1 cellular context compared by ENCODE assay signal in the genomic region with DNA sequence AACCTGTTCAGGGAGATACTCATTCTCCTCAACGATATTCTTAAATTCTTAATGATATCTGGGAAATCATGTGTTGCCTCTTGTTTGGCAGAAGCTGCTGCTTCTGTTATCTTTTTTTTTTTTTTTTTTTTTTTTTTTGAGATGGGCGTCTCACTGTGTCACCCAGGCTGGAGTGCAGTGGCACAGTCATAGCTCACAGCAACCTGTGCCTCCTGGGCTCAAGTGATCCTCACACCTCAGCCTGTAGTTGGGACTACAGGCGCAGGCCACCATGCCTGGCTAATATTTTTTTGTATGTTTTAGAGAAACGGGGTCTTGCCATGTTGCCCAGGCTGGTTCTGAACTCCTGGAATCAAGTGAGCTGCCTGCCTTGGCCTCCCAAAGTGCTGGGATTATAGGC.
TF ChIP-seq lines count a peak whose summit lies in the region.

No MANE protein-coding gene starts in this region.

TF ChIP-seq in SK-N-SH treated with all-trans-retinoic acid at 6 μM for 48 hours, 23 proteins besides CTCF, POLR2A, EP300 and RAD21 (continued from another document):
- TF ChIP-seq, protein P1, sequence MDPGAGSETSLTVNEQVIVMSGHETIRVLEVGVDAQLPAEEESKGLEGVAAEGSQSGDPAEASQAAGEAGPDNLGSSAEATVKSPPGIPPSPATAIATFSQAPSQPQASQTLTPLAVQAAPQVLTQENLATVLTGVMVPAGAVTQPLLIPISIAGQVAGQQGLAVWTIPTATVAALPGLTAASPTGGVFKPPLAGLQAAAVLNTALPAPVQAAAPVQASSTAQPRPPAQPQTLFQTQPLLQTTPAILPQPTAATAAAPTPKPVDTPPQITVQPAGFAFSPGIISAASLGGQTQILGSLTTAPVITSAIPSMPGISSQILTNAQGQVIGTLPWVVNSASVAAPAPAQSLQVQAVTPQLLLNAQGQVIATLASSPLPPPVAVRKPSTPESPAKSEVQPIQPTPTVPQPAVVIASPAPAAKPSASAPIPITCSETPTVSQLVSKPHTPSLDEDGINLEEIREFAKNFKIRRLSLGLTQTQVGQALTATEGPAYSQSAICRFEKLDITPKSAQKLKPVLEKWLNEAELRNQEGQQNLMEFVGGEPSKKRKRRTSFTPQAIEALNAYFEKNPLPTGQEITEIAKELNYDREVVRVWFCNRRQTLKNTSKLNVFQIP (CRISPR knock-in tag; IDR thresholded peaks at IDR 0.05; ENCODE audit: borderline replicate concordance, low read depth) = no peak
- TF ChIP-seq ZC3H10 (CRISPR knock-in tag; IDR thresholded peaks at IDR 0.05) = no peak
